In the genomic region with DNA sequence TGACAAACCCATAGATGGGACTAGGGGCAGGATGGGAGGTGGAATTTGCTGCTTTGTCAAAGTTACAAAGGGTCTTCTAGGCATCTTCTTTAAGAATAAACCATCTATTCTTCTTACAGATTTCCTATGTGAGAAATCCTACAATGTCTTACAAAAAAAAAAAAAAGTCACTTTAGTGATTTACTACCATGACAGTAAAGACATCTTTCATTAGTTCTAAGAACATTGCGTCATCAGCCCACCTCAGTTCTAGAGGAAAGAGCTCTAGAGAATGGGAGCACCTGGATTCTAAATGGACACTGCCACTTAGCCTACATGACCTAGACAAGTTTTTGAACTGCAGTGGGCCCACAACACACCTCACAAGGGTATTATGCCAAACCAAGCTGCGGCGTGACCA, we compare ENCODE assay signal across 39 cellular contexts.
"Had no signal": no experiment of that assay in that cellular context is flagged by ENCODE, and none has a peak within 500 bp of the region (broad histone marks: within the 10 kb centered on the region; RNA-seq: fewer than 3 reads in every experiment).

No MANE protein-coding gene starts in this region.

- H3K4me1 Mint-ChIP-seq: activated naive CD4-positive, alpha-beta T cell treated with anti-CD3 and anti-CD28 coated beads, Interleukin-2, amount 10 ng/mL, durations not matched to agents 7 days and 5 days; activated naive CD4-positive, alpha-beta T cell treated with anti-CD3 and anti-CD28 coated beads, Interleukin-2, amount 50 U/mL, for 24 hours; activated naive CD8-positive, alpha-beta T cell treated with anti-CD3 and anti-CD28 coated beads for 36 hours; activated naive CD8-positive, alpha-beta T cell treated with anti-CD3 and anti-CD28 coated beads, Interleukin-2, amount 10 ng/mL, durations not matched to agents 7 days and 5 days; activated naive CD8-positive, alpha-beta T cell treated with anti-CD3 and anti-CD28 coated beads, Interleukin-2, amount 50 U/mL, for 24 hours; activated T-helper 17 cell treated with anti-CD3 and anti-CD28 coated beads, Interleukin-2, amount 50 U/mL, for 72 hours; brain; central memory CD8-positive, alpha-beta T cell had no signal

- H3K27ac Mint-ChIP-seq: activated naive CD4-positive, alpha-beta T cell treated with anti-CD3 and anti-CD28 coated beads for 36 hours; activated naive CD4-positive, alpha-beta T cell treated with anti-CD3 and anti-CD28 coated beads, Interleukin-2, amount 10 ng/mL, durations not matched to agents 7 days and 5 days; activated naive CD4-positive, alpha-beta T cell treated with anti-CD3 and anti-CD28 coated beads, Interleukin-2, amount 50 U/mL, for 24 hours; activated naive CD4-positive, alpha-beta T cell treated with anti-CD3 and anti-CD28 coated beads, Interleukin-2, amount 50 U/mL, for 72 hours; activated naive CD8-positive, alpha-beta T cell; activated naive CD8-positive, alpha-beta T cell treated with anti-CD3 and anti-CD28 coated beads for 36 hours; activated naive CD8-positive, alpha-beta T cell treated with anti-CD3 and anti-CD28 coated beads, Interleukin-2, amount 10 ng/mL, durations not matched to agents 7 days and 5 days; activated naive CD8-positive, alpha-beta T cell treated with anti-CD3 and anti-CD28 coated beads, Interleukin-2, amount 50 U/mL, for 24 hours; activated T-cell treated with anti-CD3 and anti-CD28 coated beads, Interleukin-2, amount 50 U/mL, for 24 hours; activated T-cell treated with anti-CD3 and anti-CD28 coated beads, Interleukin-2, amount 50 U/mL, for 72 hours; activated T-helper 17 cell treated with anti-CD3 and anti-CD28 coated beads, Interleukin-2, amount 50 U/mL, for 72 hours; activated T-helper 2 cell treated with anti-CD3 and anti-CD28 coated beads, Interferon-gamma antibody, Interleukin-2, Interleukin-4, amounts not matched to agents 10 μg/mL and 5 μg/mL and 100 μg/mL, durations not matched to agents 14 hours and 24 hours and 36 hours; brain had no signal

- H3K9me3 ChIP-seq: adrenal gland, ascending aorta, body of pancreas, breast epithelium had no signal

- DNase-seq: activated effector memory CD4-positive, alpha-beta T cell treated with anti-CD3 and anti-CD28 coated beads, Interleukin-2, amount 50 U/mL, for 16 hours; activated effector memory CD4-positive, alpha-beta T cell treated with Interleukin-2 at 50 U/mL for 16 hours; activated gamma-delta T cell; activated gamma-delta T cell treated with Interleukin-2 at 50 U/mL for 16 hours; activated naive CD4-positive, alpha-beta T cell; activated naive CD4-positive, alpha-beta T cell treated with anti-CD3 and anti-CD28 coated beads for 36 hours; activated naive CD4-positive, alpha-beta T cell treated with anti-CD3 and anti-CD28 coated beads, Interleukin-2, amount 10 ng/mL, durations not matched to agents 7 days and 5 days; activated naive CD4-positive, alpha-beta T cell treated with anti-CD3 and anti-CD28 coated beads, Interleukin-2, amount 50 U/mL, for 16 hours; activated naive CD4-positive, alpha-beta T cell treated with Interleukin-2 at 50 U/mL for 16 hours; activated naive CD8-positive, alpha-beta T cell treated with anti-CD3 and anti-CD28 coated beads for 36 hours; activated naive CD8-positive, alpha-beta T cell treated with anti-CD3 and anti-CD28 coated beads, Interleukin-2, amount 10 ng/mL, durations not matched to agents 7 days and 5 days; activated naive CD8-positive, alpha-beta T cell treated with anti-CD3 and anti-CD28 coated beads, Interleukin-2, amount 50 U/mL, for 24 hours; activated T-cell treated with anti-CD3 and anti-CD28 coated beads, Interleukin-2, amount 50 U/mL, for 1 hour; activated T-cell treated with anti-CD3 and anti-CD28 coated beads, Interleukin-2, amount 50 U/mL, for 24 hours; activated T-cell treated with anti-CD3 and anti-CD28 coated beads, Interleukin-2, amount 50 U/mL, for 4 hours; activated T-cell treated with anti-CD3 and anti-CD28 coated beads, Interleukin-2, amount 50 U/mL, for 48 hours; activated T-cell treated with anti-CD3 and anti-CD28 coated beads, Interleukin-2, amount 50 U/mL, for 72 hours; adrenal gland; amniotic stem cell; amygdala; anterior cingulate cortex; aorta; body of pancreas; brain microvascular endothelial cell; caudate nucleus; central memory CD4-positive, alpha-beta T cell; cerebellar nuclear complex had no signal

- ATAC-seq: activated naive CD4-positive, alpha-beta T cell treated with anti-CD3 and anti-CD28 coated beads, Interleukin-2, amount 50 U/mL, for 72 hours; activated naive CD8-positive, alpha-beta T cell treated with anti-CD3 and anti-CD28 coated beads, Interleukin-2, amount 50 U/mL, for 24 hours; activated T-cell treated with anti-CD3 and anti-CD28 coated beads, Interleukin-2, amount 50 U/mL, for 4 hours; activated T-cell treated with anti-CD3 and anti-CD28 coated beads, Interleukin-2, amount 50 U/mL, for 72 hours; activated T-helper 17 cell treated with anti-CD3 and anti-CD28 coated beads, Interleukin-2, amount 50 U/mL, for 72 hours; body of pancreas had no signal

- H3K4me1 ChIP-seq: adrenal gland, ascending aorta, body of pancreas, breast epithelium had no signal

- H3K4me3 Mint-ChIP-seq: activated naive CD4-positive, alpha-beta T cell treated with anti-CD3 and anti-CD28 coated beads for 36 hours; activated naive CD4-positive, alpha-beta T cell treated with anti-CD3 and anti-CD28 coated beads, Interleukin-2, amount 10 ng/mL, durations not matched to agents 7 days and 5 days; activated naive CD4-positive, alpha-beta T cell treated with anti-CD3 and anti-CD28 coated beads, Interleukin-2, amount 50 U/mL, for 24 hours; activated naive CD8-positive, alpha-beta T cell; activated naive CD8-positive, alpha-beta T cell treated with anti-CD3 and anti-CD28 coated beads for 36 hours; activated naive CD8-positive, alpha-beta T cell treated with anti-CD3 and anti-CD28 coated beads, Interleukin-2, amount 10 ng/mL, durations not matched to agents 7 days and 5 days; activated naive CD8-positive, alpha-beta T cell treated with anti-CD3 and anti-CD28 coated beads, Interleukin-2, amount 50 U/mL, for 24 hours; activated T-cell treated with anti-CD3 and anti-CD28 coated beads, Interleukin-2, amount 50 U/mL, for 24 hours; activated T-cell treated with anti-CD3 and anti-CD28 coated beads, Interleukin-2, amount 50 U/mL, for 4 hours; activated T-cell treated with anti-CD3 and anti-CD28 coated beads, Interleukin-2, amount 50 U/mL, for 72 hours; activated T-helper 17 cell treated with anti-CD3 and anti-CD28 coated beads, Interleukin-2, amount 50 U/mL, for 72 hours; brain; central memory CD8-positive, alpha-beta T cell had no signal

- H3K27me3 ChIP-seq: adrenal gland, ascending aorta, body of pancreas, brain microvascular endothelial cell, breast epithelium had no signal

- H3K36me3 ChIP-seq: adrenal gland, ascending aorta, brain microvascular endothelial cell, breast epithelium, cardiac muscle cell had no signal

- H3K27ac ChIP-seq: adrenal gland, ascending aorta, body of pancreas, brain microvascular endothelial cell, breast epithelium, cardiac muscle cell had no signal

- H3K36me3 Mint-ChIP-seq: activated naive CD4-positive, alpha-beta T cell treated with anti-CD3 and anti-CD28 coated beads, Interleukin-2, amount 10 ng/mL, durations not matched to agents 7 days and 5 days; activated naive CD4-positive, alpha-beta T cell treated with anti-CD3 and anti-CD28 coated beads, Interleukin-2, amount 50 U/mL, for 24 hours; activated naive CD8-positive, alpha-beta T cell; activated naive CD8-positive, alpha-beta T cell treated with anti-CD3 and anti-CD28 coated beads for 36 hours; activated naive CD8-positive, alpha-beta T cell treated with anti-CD3 and anti-CD28 coated beads, Interleukin-2, amount 10 ng/mL, durations not matched to agents 7 days and 5 days; brain had no signal

- H3K9me3 Mint-ChIP-seq: activated naive CD4-positive, alpha-beta T cell treated with anti-CD3 and anti-CD28 coated beads, Interleukin-2, amount 10 ng/mL, durations not matched to agents 7 days and 5 days; activated naive CD8-positive, alpha-beta T cell treated with anti-CD3 and anti-CD28 coated beads, Interleukin-2, amount 10 ng/mL, durations not matched to agents 7 days and 5 days; activated T-cell treated with anti-CD3 and anti-CD28 coated beads, Interleukin-2, amount 50 U/mL, for 24 hours; activated T-helper 2 cell treated with anti-CD3 and anti-CD28 coated beads, Interferon-gamma antibody, Interleukin-2, Interleukin-4, amounts not matched to agents 10 μg/mL and 5 μg/mL and 100 μg/mL, durations not matched to agents 14 hours and 24 hours and 36 hours; brain; central memory CD8-positive, alpha-beta T cell had no signal

- H3K4me3 ChIP-seq: adrenal gland, ascending aorta, body of pancreas, breast epithelium, cardiac muscle cell had no signal

- FAIRE-seq: astrocyte, bronchial epithelial cell had no signal
